Comparison of ENCODE assay signal across 15 cellular contexts in genomic region chr11:45920531-45921477, GRCh38. TPM values are rescaled to one million over a fixed set of nuclear protein-coding genes. Genes with fewer than 3 reads are reported as not detected.
DNase-seq lines count a peak whose midpoint lies in the region; ATAC-seq and TF ChIP-seq lines count a peak whose summit lies in the region.
"Had no signal": no experiment of that assay in that cellular context is flagged by ENCODE, and none has a peak within 500 bp of the region (broad histone marks: within the 10 kb centered on the region; RNA-seq: fewer than 3 reads in every experiment).

No MANE protein-coding gene starts in this region.

- CTCF ChIA-PET in CD4-positive, alpha-beta T cell (lab: Charles Lee): no interaction called here

- H3K4me3 ChIP-seq in HUES48 (ENCODE audit: low read depth, low read length) (peak overlapping the region; percentile 78), right cardiac atrium (ENCODE audit: low read length) (no peak overlapping the region)
- H3K4me3 ChIP-seq: SJSA1 had no signal

- TF ChIP-seq CTCF in CD4-positive, alpha-beta T cell (IDR thresholded peaks at IDR 0.05): no peak

- peaks cover 22% of the 10 kb centered on the region for H3K36me3 ChIP-seq in HUES48 (ENCODE audit: control insufficient read depth, insufficient read depth, low read length)

- peak overlapping the region; percentile 66; the same call in 1 of the 2 replicates for H3K9ac ChIP-seq in HUES48 (ENCODE audit: low read depth, low read length)

- no peaks in the 10 kb centered on the region for H3K9me3 ChIP-seq in CD4-positive, alpha-beta T cell (ENCODE audit: control insufficient read depth, low read length)
- no peaks in the 10 kb centered on the region for H3K9me3 ChIP-seq in HUES48 (ENCODE audit: control insufficient read depth, insufficient read depth, low read length)
- no peaks in the 10 kb centered on the region for H3K9me3 ChIP-seq in right cardiac atrium (ENCODE audit: control insufficient read depth, low read length)

- no peak for ATAC-seq in CD4-positive, alpha-beta T cell (ENCODE audit: poor library complexity)
- ATAC-seq in right cardiac atrium: no peak
- no peak for ATAC-seq in HG03457 (IDR thresholded peaks at IDR 0.05; ENCODE audit: unreplicated experiment)
- ATAC-seq in HG02763 (IDR thresholded peaks at IDR 0.05; ENCODE audit: unreplicated experiment): no peak
- ATAC-seq: activated CD4-positive, alpha-beta T cell treated with anti-CD3 and anti-CD28 coated beads for 36 hours; activated naive CD4-positive, alpha-beta T cell treated with anti-CD3 and anti-CD28 coated beads, Interleukin-2, amount 50 U/mL, for 72 hours had no signal

- peak overlapping the region; percentile 99 for H3K4me3 Mint-ChIP-seq in CD4-positive, alpha-beta T cell

- no peaks in the 10 kb centered on the region for H3K9me3 Mint-ChIP-seq in CD4-positive, alpha-beta T cell
- H3K9me3 Mint-ChIP-seq: activated naive CD4-positive, alpha-beta T cell treated with anti-CD3 and anti-CD28 coated beads, Interleukin-2, amount 50 U/mL, for 72 hours had no signal

- intact Hi-C loops in CD4-positive, alpha-beta T cell (cut with DNase I, micrococcal nuclease): no loop called here
- intact Hi-C loops in right cardiac atrium (cut with DNase I) (no loop called here), posterior vena cava (cut with DNase I) (no loop called here)

- peaks cover 16% of the 10 kb centered on the region for H3K36me3 Mint-ChIP-seq in CD4-positive, alpha-beta T cell (ENCODE audit: low read depth)
- H3K36me3 Mint-ChIP-seq: activated naive CD4-positive, alpha-beta T cell treated with anti-CD3 and anti-CD28 coated beads, Interleukin-2, amount 50 U/mL, for 72 hours had no signal

- DNase-seq in CD4-positive, alpha-beta T cell: no peak
- peak in 2 of 3 donors; percentile 16 to 24 for DNase-seq in right cardiac atrium
- DNase-seq in posterior vena cava (ENCODE audit: low spot score): peak; percentile 31
- DNase-seq in effector CD4-positive, alpha-beta T cell: no peak
- DNase-seq: activated CD4-positive, alpha-beta T cell treated with anti-CD3 and anti-CD28 coated beads for 36 hours; foreskin melanocyte; mammary epithelial cell; NCI-H1048; NCI-H526 treated with DMSO at 0.1 percent for 48 hours had no signal

- 89% methylated on average over 6 of the region's 6 CpGs for WGBS in right cardiac atrium

- peaks cover 21% of the 10 kb centered on the region for H3K4me1 ChIP-seq in HUES48 (ENCODE audit: control insufficient read depth, insufficient read depth, low read length)
- H3K4me1 ChIP-seq in right cardiac atrium (ENCODE audit: control insufficient read depth, insufficient read depth, low read length): no peaks in the 10 kb centered on the region

- H3K27me3 ChIP-seq in CD4-positive, alpha-beta T cell (ENCODE audit: control insufficient read depth, insufficient read depth, low read length): peaks cover 4% of the 10 kb centered on the region
- H3K27me3 ChIP-seq in HUES48 (ENCODE audit: control insufficient read depth, insufficient read depth, low read length) (peaks cover 8% of the 10 kb centered on the region), right cardiac atrium (ENCODE audit: control insufficient read depth, insufficient read depth) (no peaks in the 10 kb centered on the region)

- H3K27ac Mint-ChIP-seq in CD4-positive, alpha-beta T cell: peak overlapping the region; percentile 63
- H3K27ac Mint-ChIP-seq: activated CD4-positive, alpha-beta T cell treated with anti-CD3 and anti-CD28 coated beads for 36 hours; activated naive CD4-positive, alpha-beta T cell treated with anti-CD3 and anti-CD28 coated beads, Interleukin-2, amount 50 U/mL, for 72 hours had no signal

- H3K27me3 Mint-ChIP-seq in CD4-positive, alpha-beta T cell: peaks cover 14% of the 10 kb centered on the region

- peaks cover 58% of the 10 kb centered on the region for H3K4me1 Mint-ChIP-seq in CD4-positive, alpha-beta T cell (ENCODE audit: low read depth)

- POLR2A ChIA-PET in CD4-positive, alpha-beta T cell (lab: Charles Lee): no interaction called here

- H3K27ac ChIP-seq in CD4-positive, alpha-beta T cell (ENCODE audit: low read depth, low read length): no peak overlapping the region
- peak overlapping the region; percentile 62 for H3K27ac ChIP-seq in HUES48 (ENCODE audit: low read depth, low read length)
- no peak overlapping the region for H3K27ac ChIP-seq in right cardiac atrium (ENCODE audit: low read length)
- H3K27ac ChIP-seq: SJSA1 had no signal

RNA-seq across cellular contexts. Expression of gene LARGE2, which starts 1.7 kb away (rescaled TPM):
- total RNA-seq in CD4-positive, alpha-beta T cell: 1 to 10 TPM; 2.7 to 3.5 TPM
- total RNA-seq in right cardiac atrium: under 1 TPM in 3 of 4 donors, not detected in 1; 0.18 to 0.48 (median 0.20) TPM
- polyA plus RNA-seq in right cardiac atrium: 0.32 TPM
- total RNA-seq in posterior vena cava: not detected
- total RNA-seq: dermis microvascular lymphatic vessel endothelial cell, SJSA1 had no signal

RNA-seq across cellular contexts. Expression of gene PEX16, which starts 3.1 kb away (rescaled TPM):
- total RNA-seq in CD4-positive, alpha-beta T cell: 10 to 100 TPM; 56.3 to 62.0 TPM
- total RNA-seq in right cardiac atrium (10 to 100 TPM; 14.3 to 17.7 (median 15.9) TPM), posterior vena cava (10 to 100 TPM; 13.3 to 18.8 TPM)
- 16.7 TPM for polyA plus RNA-seq in right cardiac atrium

RNA-seq across cellular contexts. Expression of gene FREY1, which starts 13.7 kb away (rescaled TPM):
- 1 to 10 TPM; 5.7 to 6.0 TPM for total RNA-seq in CD4-positive, alpha-beta T cell
- under 1 TPM in 3 of 4 donors, not detected in 1; 0.42 to 0.68 (median 0.50) TPM for total RNA-seq in right cardiac atrium
- polyA plus RNA-seq in right cardiac atrium: 0.18 TPM
- under 1 TPM in 1 of 2 donors, not detected in 1; 0.57 TPM for total RNA-seq in posterior vena cava

RNA-seq across cellular contexts. Expression of gene MAPK8IP1, which starts 35.4 kb away (rescaled TPM):
- 1 to 10 TPM; 2.3 to 2.4 TPM for total RNA-seq in CD4-positive, alpha-beta T cell
- total RNA-seq in right cardiac atrium (1 to 10 TPM; 5.8 to 7.4 (median 6.3) TPM), posterior vena cava (10 to 100 TPM in 1 of 2 donors, 1 to 10 TPM in 1; 8.5 to 10.9 TPM)
- 6.4 TPM for polyA plus RNA-seq in right cardiac atrium

Comparison
In these comparisons a context has a peak if more than half of its experiments do, and no peak if none do; other contexts are left out.
1. DNase-seq: peak in right cardiac atrium (2 of 3) and posterior vena cava (single experiment); none in CD4-positive, alpha-beta T cell (0 of 10) and effector CD4-positive, alpha-beta T cell (single experiment).